Comparison of ENCODE assay signal across 13 cellular contexts in genomic region chr15:41791970-41792637, GRCh38. TPM values are rescaled to one million over a fixed set of nuclear protein-coding genes. Genes with fewer than 3 reads are reported as not detected.
DNase-seq lines count a peak whose midpoint lies in the region; ATAC-seq and TF ChIP-seq lines count a peak whose summit lies in the region.
"Had no signal": no experiment of that assay in that cellular context is flagged by ENCODE, and none has a peak within 500 bp of the region (broad histone marks: within the 10 kb centered on the region; RNA-seq: fewer than 3 reads in every experiment).

No MANE protein-coding gene starts in this region.

- dilution Hi-C loops in IMR-90 (cut with HindIII; ENCODE audit: low sequenced_read_pairs, unreplicated experiment): no loop called here

- H3K56ac ChIP-seq in IMR-90 (ENCODE audit: extremely low read depth, insufficient read depth, low read length): no peak overlapping the region

- CTCF ChIA-PET in IMR-90 (lab: Yijun Ruan, JAX) (interaction anchor here (1.0 kb wide), 1 partner anchor 18 kb away, joined by 4 read pairs; the partner anchor contains the start of gene MAPKBP1), PC-3 (lab: Charles Lee) (no interaction called here)

- no peak overlapping the region for H3K4me3 ChIP-seq in ACC112 (ENCODE audit: low read depth, low read length)
- H3K4me3 ChIP-seq in IMR-90 (ENCODE audit: insufficient read depth, low read depth, low read length): no peak overlapping the region
- H3K4me3 ChIP-seq in PC-3 (ENCODE audit: low read length): no peak overlapping the region
- H3K4me3 ChIP-seq in lower lobe of right lung: no peak overlapping the region

- H2BK5ac ChIP-seq in IMR-90 (ENCODE audit: low read depth, low read length, poor library complexity, severe bottlenecking): no peak overlapping the region

- H4K91ac ChIP-seq in IMR-90 (ENCODE audit: insufficient read depth, low read depth, low read length): 0 out of 2 replicates have a peak overlapping the region, but pooled peaks have one; percentile 42

- no peak overlapping the region for H3K18ac ChIP-seq in IMR-90 (ENCODE audit: low read depth, low read length)

- no TSS peak for BruUV-seq in IMR-90 (replicated peaks; lab: Mats Ljungman, UMichigan)
- no TSS peak for BruUV-seq in PC-3 (replicated peaks; lab: Mats Ljungman, UMichigan)

- H2BK20ac ChIP-seq in IMR-90 (ENCODE audit: low read depth, low read length): peak overlapping the region; percentile 14; the same call in 1 of the 2 replicates

- peak overlapping the region; percentile 42 for H2AK5ac ChIP-seq in IMR-90 (ENCODE audit: low read depth, low read length)

- in situ Hi-C loops in IMR-90 (cut with MboI; ENCODE audit: low sequenced_read_pairs): no loop called here

- H3K79me2 ChIP-seq in ACC112 (ENCODE audit: control insufficient read depth, insufficient read depth, low read length, unreplicated experiment): peaks cover 40% of the 10 kb centered on the region
- peaks cover 78% of the 10 kb centered on the region for H3K79me2 ChIP-seq in PC-3 (ENCODE audit: low read length)

- H4K5ac ChIP-seq in IMR-90 (ENCODE audit: low read depth, low read length): no peak overlapping the region

- peaks cover 41% of the 10 kb centered on the region for H3K9me1 ChIP-seq in IMR-90 (ENCODE audit: insufficient read depth, low read length)

- no peak overlapping the region for H3K14ac ChIP-seq in IMR-90 (replicated peaks; ENCODE audit: low read depth, low read length)

- 100% methylated on average over 1 of the region's 6 CpGs; no CpG with 5 or more reads in 1 of the 2 experiments for WGBS in IMR-90 (ENCODE audit: extremely low coverage in 2 of 2, insufficient read length in 1 of 2), 2 experiments

- peak overlapping the region; percentile 97 for H3K27ac ChIP-seq in ACC112 (ENCODE audit: low read depth, low read length)
- H3K27ac ChIP-seq in IMR-90 (ENCODE audit: insufficient read depth, low read length): no peak overlapping the region
- peak overlapping the region; percentile 84; the same call in 1 of the 2 replicates for H3K27ac ChIP-seq in PC-3 (ENCODE audit: low read length)
- H3K27ac ChIP-seq in lower lobe of right lung: peak overlapping the region; percentile 70
- H3K27ac ChIP-seq: C4-2B, VCaP had no signal

- H2AFZ ChIP-seq in ACC112 (ENCODE audit: low read length, unreplicated experiment) (no peak overlapping the region), IMR-90 (replicated peaks; ENCODE audit: low read length, poor library complexity) (no peak overlapping the region), PC-3 (ENCODE audit: low read length) (no peak overlapping the region)

- H2AK9ac ChIP-seq in IMR-90 (replicated peaks; ENCODE audit: low read depth, low read length, poor library complexity): no peak overlapping the region

- H3K9me3 ChIP-seq in IMR-90 (ENCODE audit: control insufficient read depth, insufficient read depth, low read length) (no peaks in the 10 kb centered on the region), PC-3 (ENCODE audit: low read length) (no peaks in the 10 kb centered on the region), lower lobe of right lung (no peaks in the 10 kb centered on the region)

- TF ChIP-seq CTCF in IMR-90 (conservative IDR thresholded peaks at IDR 0.05; ENCODE audit: low read depth, low read length) (no peak), PC-3 (conservative IDR thresholded peaks at IDR 0.05; ENCODE audit: low read depth, low read length) (no peak), lower lobe of right lung (IDR thresholded peaks at IDR 0.05) (no peak)

- H3K4me2 ChIP-seq in IMR-90 (ENCODE audit: low read depth, low read length): no peak overlapping the region
- no peak overlapping the region for H3K4me2 ChIP-seq in PC-3 (ENCODE audit: low read length)

- POLR2A ChIA-PET in IMR-90 (lab: Charles Lee; ENCODE audit: unreplicated experiment) (no interaction called here), PC-3 (lab: Charles Lee; ENCODE audit: unreplicated experiment) (no interaction called here)

- H3K4me1 ChIP-seq in ACC112 (ENCODE audit: control insufficient read depth, insufficient read depth, low read length, unreplicated experiment) (peaks cover 56% of the 10 kb centered on the region), IMR-90 (ENCODE audit: control insufficient read depth, insufficient read depth, low read length) (peaks cover 23% of the 10 kb centered on the region), PC-3 (ENCODE audit: insufficient read depth, low read length) (peaks cover 50% of the 10 kb centered on the region), lower lobe of right lung (peaks cover 39% of the 10 kb centered on the region)

- no peaks in the 10 kb centered on the region for H3F3A ChIP-seq in PC-3 (ENCODE audit: low read length, unreplicated experiment)

- DNase-seq in IMR-90 (no peak), PC-3 (no peak), lower lobe of right lung (no peak), EL (no peak), DMS153 (lab: John Stamatoyannopoulos, UW) (no peak), NOMO-1 (lab: John Stamatoyannopoulos, UW; ENCODE audit: unreplicated experiment in 2 of 2) (no peak)
- DNase-seq: brain microvascular endothelial cell; hypothalamus; stimulated activated CD4-positive, alpha-beta T cell treated with anti-CD3 and anti-CD28 coated beads, Interleukin-2, amount 100 ng/mL, for 48 hours had no signal

- no peak overlapping the region; a peak in 1 of 4 replicates for H4K8ac ChIP-seq in IMR-90 (ENCODE audit: low read depth in 2 of 2, low read length in 2 of 2)

- H2BK120ac ChIP-seq in IMR-90 (ENCODE audit: low read depth, low read length): peak overlapping the region; percentile 34; the same call in 1 of the 2 replicates

- H3K9ac ChIP-seq in IMR-90 (ENCODE audit: low read depth, low read length) (no peak overlapping the region), PC-3 (ENCODE audit: low read length) (no peak overlapping the region; the same call in 1 of the 2 replicates)

- peak overlapping the region; percentile 33; the same call in 1 of the 3 replicates for H2BK15ac ChIP-seq in IMR-90 (ENCODE audit: low read depth, low read length)

- H3K27me3 ChIP-seq in ACC112 (ENCODE audit: insufficient read depth, low read length) (no peaks in the 10 kb centered on the region), IMR-90 (ENCODE audit: control insufficient read depth, insufficient read depth, low read length) (no peaks in the 10 kb centered on the region), PC-3 (ENCODE audit: low read length) (no peaks in the 10 kb centered on the region), lower lobe of right lung (ENCODE audit: low read depth) (no peaks in the 10 kb centered on the region)
- H3K27me3 ChIP-seq: brain microvascular endothelial cell had no signal

- no peaks in the 10 kb centered on the region for H3K9me2 ChIP-seq in PC-3 (replicated peaks; ENCODE audit: low read length)

- H3K36me3 ChIP-seq in ACC112 (ENCODE audit: insufficient read depth, low read length) (no peaks in the 10 kb centered on the region), IMR-90 (ENCODE audit: control insufficient read depth, insufficient read depth, low read length) (no peaks in the 10 kb centered on the region), PC-3 (ENCODE audit: low read depth, low read length) (no peaks in the 10 kb centered on the region), lower lobe of right lung (no peaks in the 10 kb centered on the region)
- H3K36me3 ChIP-seq: brain microvascular endothelial cell had no signal

- ATAC-seq in IMR-90 (ENCODE audit: low read depth) (no peak), PC-3 (no peak), lower lobe of right lung (no peak), GM19324 (IDR thresholded peaks at IDR 0.05; ENCODE audit: low FRiP score, unreplicated experiment) (no peak)

- 0 out of 2 replicates have a peak, but pooled peaks cover 3% of the 10 kb centered on the region for H4K20me1 ChIP-seq in IMR-90 (ENCODE audit: insufficient read depth, low read length)
- H4K20me1 ChIP-seq in PC-3 (ENCODE audit: low read length): no peaks in the 10 kb centered on the region

- H3K23ac ChIP-seq in IMR-90 (ENCODE audit: low read depth, low read length): 0 out of 2 replicates have a peak overlapping the region, but pooled peaks have one; percentile 25

- peak overlapping the region; percentile 90 for H3K4ac ChIP-seq in IMR-90 (ENCODE audit: low read depth, low read length)

- intact Hi-C loops in IMR-90 (cut with micrococcal nuclease) (no loop called here), PC-3 (cut with micrococcal nuclease) (loop anchor here (2.0 kb wide), 1 partner anchor 17 kb away; the partner anchor contains the start of gene MAPKBP1), lower lobe of right lung (cut with DNase I) (no loop called here)

- peaks cover 48 to 92% of the 10 kb centered on the region in 2 experiments for H3K79me1 ChIP-seq in IMR-90 (ENCODE audit: low read depth in 1 of 2, low read length in 2 of 2)

- no peak for TF ChIP-seq RAD21 in IMR-90 (IDR thresholded peaks at IDR 0.05; ENCODE audit: low read length)

- no peak for TF ChIP-seq POLR2A in IMR-90 (IDR thresholded peaks at IDR 0.05; ENCODE audit: low read depth, low read length)

TF ChIP-seq in IMR-90, 13 proteins besides CTCF, POLR2A, EP300 and RAD21 (continues in another document):
- TF ChIP-seq CEBPB (IDR thresholded peaks at IDR 0.05; ENCODE audit: low read depth, low read length) (no peak), RFX5 (IDR thresholded peaks at IDR 0.05; ENCODE audit: low read depth, low read length) (no peak), BHLHE40 (IDR thresholded peaks at IDR 0.05; ENCODE audit: low read depth, low read length) (no peak), NFE2L2 (IDR thresholded peaks at IDR 0.05; ENCODE audit: low read depth, low read length) (no peak), SMC3 (IDR thresholded peaks at IDR 0.05; ENCODE audit: low read depth, low read length) (no peak)

RNA-seq across cellular contexts. Expression of gene MAPKBP1, which starts 17.8 kb away (rescaled TPM):
- 10.3 and 12.5 TPM in 2 replicates for total RNA-seq in IMR-90 (2012; rRNA removed)
- 14.7 and 15.3 TPM in 2 replicates for polyA plus RNA-seq in IMR-90 (2012; rRNA removed)
- 4.8 and 6.1 TPM in 2 replicates for polyA plus RNA-seq in IMR-90 (2012; cell fraction: cytosol; rRNA removed)
- polyA plus RNA-seq in IMR-90 (2012; cell fraction: nucleus; rRNA removed; ENCODE audit: low replicate concordance): 40.6 and 67.6 TPM in 2 replicates
- 23.8 and 29.1 TPM in 2 replicates for total RNA-seq in PC-3 (2014; rRNA removed)
- total RNA-seq in lower lobe of right lung: 17.0 TPM

RNA-seq across cellular contexts. Expression of gene JMJD7, which starts 35.8 kb away (rescaled TPM):
- total RNA-seq in IMR-90 (2012; rRNA removed) (3.6 and 5.0 TPM in 2 replicates), PC-3 (2014; rRNA removed) (8.1 and 13.7 TPM in 2 replicates), lower lobe of right lung (24.3 TPM)
- 6.3 and 8.1 TPM in 2 replicates for polyA plus RNA-seq in IMR-90 (2012; rRNA removed)
- 7.9 and 8.2 TPM in 2 replicates for polyA plus RNA-seq in IMR-90 (2012; cell fraction: cytosol; rRNA removed)
- polyA plus RNA-seq in IMR-90 (2012; cell fraction: nucleus; rRNA removed; ENCODE audit: low replicate concordance): 12.6 and 22.4 TPM in 2 replicates

RNA-seq across cellular contexts. Expression of gene PLA2G4B, which starts 46.5 kb away (rescaled TPM):
- total RNA-seq in IMR-90 (2012; rRNA removed) (under 0.01 and 0.18 TPM in 2 replicates), PC-3 (2014; rRNA removed) (7.0 and 12.2 TPM in 2 replicates), lower lobe of right lung (13.8 TPM)
- 3.1 and 5.8 TPM in 2 replicates for polyA plus RNA-seq in IMR-90 (2012; rRNA removed)
- polyA plus RNA-seq in IMR-90 (2012; cell fraction: cytosol; rRNA removed): 0.90 and 1.6 TPM in 2 replicates
- polyA plus RNA-seq in IMR-90 (2012; cell fraction: nucleus; rRNA removed; ENCODE audit: low replicate concordance): 31.6 and 69.2 TPM in 2 replicates
